ENCODE assay signal across 9 cellular contexts in the genomic region with DNA sequence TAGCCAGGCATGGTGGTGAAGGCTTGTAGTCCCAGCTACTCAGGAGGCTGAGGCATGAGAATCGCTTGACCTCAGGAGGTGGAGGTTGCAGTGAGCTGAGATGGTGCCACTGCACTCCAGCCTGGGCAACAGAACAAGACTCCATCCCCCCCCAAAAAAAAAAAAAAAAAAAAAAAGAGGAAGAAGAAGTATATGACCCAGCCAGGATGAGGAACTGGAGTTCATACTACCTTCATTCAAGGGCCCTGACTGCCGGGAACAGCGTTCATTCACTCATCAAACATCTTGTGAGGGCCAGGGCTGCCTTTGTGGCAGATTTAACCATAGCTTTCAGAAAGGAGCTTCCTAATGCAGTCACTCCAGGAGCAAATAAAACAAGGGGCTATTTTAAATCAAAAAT.
DNase-seq lines count a peak whose midpoint lies in the region; ATAC-seq and TF ChIP-seq lines count a peak whose summit lies in the region.
"Had no signal": no experiment of that assay in that cellular context is flagged by ENCODE, and none has a peak within 500 bp of the region (broad histone marks: within the 10 kb centered on the region; RNA-seq: fewer than 3 reads in every experiment).

No MANE protein-coding gene starts in this region.

- H3K27me3 Mint-ChIP-seq in activated naive CD8-positive, alpha-beta T cell treated with anti-CD3 and anti-CD28 coated beads, Interleukin-2, amount 50 U/mL, for 24 hours: peaks cover 2% of the 10 kb centered on the region
- H3K27me3 Mint-ChIP-seq in mesothelial cell of epicardium (ENCODE audit: low read depth): no peaks in the 10 kb centered on the region

- H3K36me3 Mint-ChIP-seq in activated naive CD4-positive, alpha-beta T cell treated with anti-CD3 and anti-CD28 coated beads, Interleukin-2, amount 50 U/mL, for 72 hours: peaks cover 0 to 6% of the 10 kb centered on the region in 2 donors
- no peaks in the 10 kb centered on the region for H3K36me3 Mint-ChIP-seq in activated naive CD8-positive, alpha-beta T cell treated with anti-CD3 and anti-CD28 coated beads, Interleukin-2, amount 50 U/mL, for 24 hours (ENCODE audit: low read depth)
- no peaks in the 10 kb centered on the region for H3K36me3 Mint-ChIP-seq in mesothelial cell of epicardium

- peak overlapping the region; percentile 68 for H3K27ac ChIP-seq in upper lobe of right lung

- H3K4me1 Mint-ChIP-seq in activated naive CD8-positive, alpha-beta T cell treated with anti-CD3 and anti-CD28 coated beads, Interleukin-2, amount 50 U/mL, for 24 hours: peaks cover 54% of the 10 kb centered on the region
- H3K4me1 Mint-ChIP-seq in mesothelial cell of epicardium: peaks cover 58% of the 10 kb centered on the region

- H3K4me3 ChIP-seq in upper lobe of right lung: peak overlapping the region; percentile 53

- H3K9me3 Mint-ChIP-seq in activated naive CD4-positive, alpha-beta T cell treated with anti-CD3 and anti-CD28 coated beads, Interleukin-2, amount 50 U/mL, for 72 hours: no peaks in the 10 kb centered on the region
- no peaks in the 10 kb centered on the region for H3K9me3 Mint-ChIP-seq in activated naive CD8-positive, alpha-beta T cell treated with anti-CD3 and anti-CD28 coated beads, Interleukin-2, amount 50 U/mL, for 24 hours
- no peaks in the 10 kb centered on the region for H3K9me3 Mint-ChIP-seq in mesothelial cell of epicardium

- no peak for ATAC-seq in activated naive CD4-positive, alpha-beta T cell treated with anti-CD3 and anti-CD28 coated beads, Interleukin-2, amount 50 U/mL, for 72 hours
- no peak for ATAC-seq in activated naive CD8-positive, alpha-beta T cell treated with anti-CD3 and anti-CD28 coated beads, Interleukin-2, amount 50 U/mL, for 24 hours
- peak; percentile 29 for ATAC-seq in upper lobe of right lung
- no peak for ATAC-seq in HG03025 (IDR thresholded peaks at IDR 0.05; ENCODE audit: low FRiP score, unreplicated experiment)
- ATAC-seq in HG02759 (IDR thresholded peaks at IDR 0.05; ENCODE audit: unreplicated experiment): no peak
- no peak for ATAC-seq in GM18511 (IDR thresholded peaks at IDR 0.05; ENCODE audit: unreplicated experiment)

- H3K4me1 ChIP-seq in upper lobe of right lung: peaks cover 23% of the 10 kb centered on the region

- TF ChIP-seq CTCF in mesothelial cell of epicardium (IDR thresholded peaks at IDR 0.05; ENCODE audit: unreplicated experiment) (no peak), upper lobe of right lung (IDR thresholded peaks at IDR 0.05) (no peak)

- intact Hi-C loops in upper lobe of right lung (cut with DNase I): no loop called here

- H3K27me3 ChIP-seq in upper lobe of right lung: no peaks in the 10 kb centered on the region

- peak overlapping the region; percentile 61 for H3K4me3 Mint-ChIP-seq in activated naive CD8-positive, alpha-beta T cell treated with anti-CD3 and anti-CD28 coated beads, Interleukin-2, amount 50 U/mL, for 24 hours
- peak overlapping the region; percentile 55 for H3K4me3 Mint-ChIP-seq in mesothelial cell of epicardium

- no peak for DNase-seq in activated naive CD4-positive, alpha-beta T cell treated with anti-CD3 and anti-CD28 coated beads, Interleukin-2, amount 50 U/mL, for 72 hours (ENCODE audit: low spot score in 2 of 2)
- DNase-seq in activated naive CD4-positive, alpha-beta T cell treated with Interleukin-2 at 50 U/mL for 16 hours: no peak
- no peak for DNase-seq in activated naive CD8-positive, alpha-beta T cell treated with anti-CD3 and anti-CD28 coated beads, Interleukin-2, amount 50 U/mL, for 24 hours
- DNase-seq in mesothelial cell of epicardium (ENCODE audit: low spot score in 2 of 2, unreplicated experiment in 2 of 2) (no peak), upper lobe of right lung (no peak)
- DNase-seq: left cardiac atrium had no signal

- no peaks in the 10 kb centered on the region for H3K9me3 ChIP-seq in upper lobe of right lung

- peak overlapping the region; percentile 39 to 91 for H3K27ac Mint-ChIP-seq in activated naive CD4-positive, alpha-beta T cell treated with anti-CD3 and anti-CD28 coated beads, Interleukin-2, amount 50 U/mL, for 72 hours
- H3K27ac Mint-ChIP-seq in activated naive CD8-positive, alpha-beta T cell treated with anti-CD3 and anti-CD28 coated beads, Interleukin-2, amount 50 U/mL, for 24 hours: peak overlapping the region; percentile 67
- peak overlapping the region; percentile 99 for H3K27ac Mint-ChIP-seq in mesothelial cell of epicardium

- H3K36me3 ChIP-seq in upper lobe of right lung: no peaks in the 10 kb centered on the region
